ENCODE assay signal across 24 cellular contexts in genomic region chr4:136796953-136797352, GRCh38.
"Had no signal": no experiment of that assay in that cellular context is flagged by ENCODE, and none has a peak within 500 bp of the region (broad histone marks: within the 10 kb centered on the region; RNA-seq: fewer than 3 reads in every experiment).

No MANE protein-coding gene starts in this region.

- H3K9me3 ChIP-seq: breast epithelium had no signal

- H3K4me3 Mint-ChIP-seq: activated B cell treated with CpG ODN at 0.5 μM for 24 hours; activated CD4-positive, alpha-beta T cell treated with anti-CD3 and anti-CD28 coated beads, Interleukin-2, amount 10 ng/mL, durations not matched to agents 24 days and 14 days; activated CD8-positive, alpha-beta memory T cell treated with anti-CD3 and anti-CD28 coated beads, Interleukin-2, amount 10 ng/mL, durations not matched to agents 7 days and 5 days; activated naive CD4-positive, alpha-beta T cell treated with anti-CD3 and anti-CD28 coated beads, Interleukin-2, amount 50 U/mL, for 24 hours; activated T-cell treated with anti-CD3 and anti-CD28 coated beads, Interleukin-2, amount 50 U/mL, for 24 hours; activated T-helper 1 cell treated with anti-CD3 and anti-CD28 coated beads, Interleukin-12 subunit alpha, Interleukin-12 subunit beta, Interleukin-2, Interleukin-4 antibody, amounts not matched to agents 30 ng/mL and 10 ng/mL and 1 ng/mL, durations not matched to agents 14 hours and 24 hours and 36 hours; T-helper 17 cell had no signal

- H3K9me3 Mint-ChIP-seq: activated B cell treated with CpG ODN at 0.5 μM for 24 hours; activated CD4-positive, alpha-beta T cell treated with anti-CD3 and anti-CD28 coated beads, Interleukin-2, amount 10 ng/mL, durations not matched to agents 24 days and 14 days; activated naive CD4-positive, alpha-beta T cell treated with anti-CD3 and anti-CD28 coated beads, Interleukin-2, amount 50 U/mL, for 24 hours; activated T-cell treated with anti-CD3 and anti-CD28 coated beads, Interleukin-2, amount 50 U/mL, for 24 hours; activated T-helper 1 cell treated with anti-CD3 and anti-CD28 coated beads, Interleukin-12 subunit alpha, Interleukin-12 subunit beta, Interleukin-2, Interleukin-4 antibody, amounts not matched to agents 30 ng/mL and 10 ng/mL and 1 ng/mL, durations not matched to agents 14 hours and 24 hours and 36 hours had no signal

- H3K36me3 Mint-ChIP-seq: activated CD8-positive, alpha-beta memory T cell treated with anti-CD3 and anti-CD28 coated beads, Interleukin-2, amount 10 ng/mL, durations not matched to agents 7 days and 5 days; activated naive CD4-positive, alpha-beta T cell treated with anti-CD3 and anti-CD28 coated beads, Interleukin-2, amount 50 U/mL, for 24 hours had no signal

- ATAC-seq: activated CD8-positive, alpha-beta memory T cell treated with anti-CD3 and anti-CD28 coated beads, Interleukin-2, amount 10 ng/mL, durations not matched to agents 7 days and 5 days; T-helper 17 cell had no signal

- H3K4me3 ChIP-seq: breast epithelium, PC-9 had no signal

- H2AFZ ChIP-seq: PC-9 had no signal

- H3K4me1 Mint-ChIP-seq: activated B cell treated with CpG ODN at 0.5 μM for 24 hours; activated CD4-positive, alpha-beta T cell treated with anti-CD3 and anti-CD28 coated beads, Interleukin-2, amount 10 ng/mL, durations not matched to agents 24 days and 14 days; activated CD8-positive, alpha-beta memory T cell treated with anti-CD3 and anti-CD28 coated beads, Interleukin-2, amount 10 ng/mL, durations not matched to agents 7 days and 5 days; activated naive CD4-positive, alpha-beta T cell treated with anti-CD3 and anti-CD28 coated beads, Interleukin-2, amount 50 U/mL, for 24 hours; T-helper 17 cell had no signal

- H3K27ac Mint-ChIP-seq: activated B cell treated with CpG ODN at 0.5 μM for 24 hours; activated CD4-positive, alpha-beta T cell treated with anti-CD3 and anti-CD28 coated beads, Interleukin-2, amount 10 ng/mL, durations not matched to agents 24 days and 14 days; activated CD8-positive, alpha-beta memory T cell treated with anti-CD3 and anti-CD28 coated beads, Interleukin-2, amount 10 ng/mL, durations not matched to agents 7 days and 5 days; activated naive CD4-positive, alpha-beta T cell treated with anti-CD3 and anti-CD28 coated beads, Interleukin-2, amount 50 U/mL, for 24 hours; activated T-cell treated with anti-CD3 and anti-CD28 coated beads, Interleukin-2, amount 50 U/mL, for 24 hours; activated T-helper 1 cell treated with anti-CD3 and anti-CD28 coated beads, Interleukin-12 subunit alpha, Interleukin-12 subunit beta, Interleukin-2, Interleukin-4 antibody, amounts not matched to agents 30 ng/mL and 10 ng/mL and 1 ng/mL, durations not matched to agents 14 hours and 24 hours and 36 hours; T-helper 17 cell had no signal

- H3K27me3 ChIP-seq: breast epithelium had no signal

- H3K36me3 ChIP-seq: breast epithelium had no signal

- H3K27ac ChIP-seq: breast epithelium, PC-9 had no signal

- H3K27me3 Mint-ChIP-seq: activated B cell treated with CpG ODN at 0.5 μM for 24 hours; activated CD4-positive, alpha-beta T cell treated with anti-CD3 and anti-CD28 coated beads, Interleukin-2, amount 10 ng/mL, durations not matched to agents 24 days and 14 days; activated CD8-positive, alpha-beta memory T cell treated with anti-CD3 and anti-CD28 coated beads, Interleukin-2, amount 10 ng/mL, durations not matched to agents 7 days and 5 days; activated naive CD4-positive, alpha-beta T cell treated with anti-CD3 and anti-CD28 coated beads, Interleukin-2, amount 50 U/mL, for 24 hours; activated T-cell treated with anti-CD3 and anti-CD28 coated beads, Interleukin-2, amount 50 U/mL, for 24 hours; T-helper 17 cell had no signal

- DNase-seq: activated B cell treated with CpG ODN at 0.5 μM for 24 hours; activated CD4-positive, alpha-beta T cell treated with anti-CD3 and anti-CD28 coated beads for 1 hour; activated CD4-positive, alpha-beta T cell treated with anti-CD3 and anti-CD28 coated beads, Interleukin-2, amount 10 ng/mL, durations not matched to agents 24 days and 14 days; activated CD4-positive, alpha-beta T cell treated with anti-CD3 and anti-CD28 coated beads, Interleukin-2, amount 50 U/mL, for 48 hours; activated CD8-positive, alpha-beta memory T cell treated with anti-CD3 and anti-CD28 coated beads, Interleukin-2, amount 10 ng/mL, durations not matched to agents 7 days and 5 days; activated effector memory CD4-positive, alpha-beta T cell treated with Interleukin-2 at 50 U/mL for 16 hours; activated naive CD4-positive, alpha-beta T cell; activated T-cell treated with anti-CD3 and anti-CD28 coated beads, Interleukin-2, amount 50 U/mL, for 24 hours; aorta; caudate nucleus; KG1; NCI-H1048; NCI-H1417; NCI-H2029; NCI-H2107; NCI-H510A treated with DMSO at 0.1 percent for 48 hours; NCI-H69; PC-9; SHP77 treated with DMSO at 0.1 percent for 48 hours; T-helper 17 cell; T-helper 9 cell had no signal

- H3K4me2 ChIP-seq: PC-9 had no signal

- H3K4me1 ChIP-seq: breast epithelium had no signal
